In the genomic region with DNA sequence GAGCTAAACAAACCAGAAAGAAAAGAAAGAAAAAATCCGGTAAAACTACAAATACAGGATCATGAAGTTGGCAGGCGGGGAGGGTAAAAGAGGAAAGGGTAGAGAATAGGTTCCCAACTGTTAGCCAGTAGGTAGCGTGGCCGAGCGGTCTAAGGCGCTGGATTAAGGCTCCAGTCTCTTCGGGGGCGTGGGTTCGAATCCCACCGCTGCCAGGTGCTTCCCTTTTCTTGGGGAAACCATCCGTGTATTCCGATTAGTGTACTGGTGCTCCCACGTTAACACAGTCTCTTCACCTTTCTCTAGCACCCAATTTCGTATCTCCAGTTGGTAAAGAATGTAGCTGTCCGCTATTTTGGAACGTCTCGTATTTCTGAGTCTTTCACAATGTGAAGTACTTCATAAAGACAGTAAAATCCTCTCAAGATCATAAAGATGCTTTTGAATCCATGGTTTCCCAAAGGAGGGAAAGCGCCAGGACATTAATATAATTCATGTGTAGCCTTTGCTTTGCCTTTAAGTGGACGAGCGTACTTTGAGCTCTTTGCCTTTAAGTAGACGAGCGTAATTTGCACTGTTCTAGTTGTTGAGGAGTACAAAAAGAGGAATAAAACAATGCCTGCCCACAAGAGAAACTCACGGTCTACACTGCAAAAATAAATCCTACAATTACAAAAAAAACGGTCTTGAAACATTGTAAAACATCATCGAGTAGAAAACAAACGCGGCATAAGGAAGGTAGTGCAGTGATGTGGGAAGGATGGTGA, we compare ENCODE assay signal across 8 cellular contexts. TPM values are rescaled to one million over a fixed set of nuclear protein-coding genes. Genes with fewer than 3 reads are reported as not detected.
DNase-seq lines count a peak whose midpoint lies in the region; ATAC-seq, FAIRE-seq and TF ChIP-seq lines count a peak whose summit lies in the region.

No MANE protein-coding gene starts in this region.

- intact Hi-C loops in kidney (cut with DNase I): loop anchor here (5.0 kb wide), 1 partner anchor 77 kb away; a partner anchor contains a TSS

- H3K9me3 Mint-ChIP-seq in GM23338: no peaks in the 10 kb centered on the region

- no peaks in the 10 kb centered on the region for H3K79me2 ChIP-seq in GM23338 (replicated peaks; ENCODE audit: insufficient read depth)

- peaks cover 11% of the 10 kb centered on the region; the same call in 1 of the 2 replicates for H3K27me3 ChIP-seq in GM23338 (ENCODE audit: insufficient read depth)

- peak overlapping the region; percentile 77 for H3K4me3 ChIP-seq in GM23338
- peak overlapping the region; percentile 89 to 93 for H3K4me3 ChIP-seq in kidney (ENCODE audit: low read length in 2 of 2)

- peak; percentile 75 for DNase-seq in AG08396 (ENCODE audit: low spot score)
- DNase-seq in GM23338 (ENCODE audit: low spot score): peak; percentile 86
- DNase-seq in NCI-H345 (lab: John Stamatoyannopoulos, UW): peak; percentile 68
- peak; percentile 26 to 61 (median 40) for DNase-seq in activated CD4-positive, CD25-positive, alpha-beta regulatory T cell (lab: John Stamatoyannopoulos, UW)
- DNase-seq in cerebellar cortex (ENCODE audit: low spot score): peak; percentile 90
- DNase-seq in kidney: peak; percentile 88
- peak; percentile 77 to 84 (median 79) for DNase-seq in stimulated activated CD4-positive, alpha-beta T cell treated with anti-CD3 and anti-CD28 coated beads, Interleukin-12 subunit alpha, Interleukin-12 subunit beta, amount 100 ng/mL, for 48 hours (ENCODE audit: low read depth in 2 of 3, low spot score in 1 of 3)
- no peak for DNase-seq in D721Med (ENCODE audit: insufficient read length, low spot score)

- no peaks in the 10 kb centered on the region for H3K27me3 Mint-ChIP-seq in GM23338 (ENCODE audit: insufficient read depth, low read depth, poor library complexity)

- no peaks in the 10 kb centered on the region for H3K36me3 ChIP-seq in GM23338 (ENCODE audit: insufficient read depth)
- no peaks in the 10 kb centered on the region for H3K36me3 ChIP-seq in kidney (ENCODE audit: control insufficient read depth in 1 of 2, insufficient read depth in 2 of 2, low read length in 2 of 2)

- H3F3A ChIP-seq in GM23338 (replicated peaks; ENCODE audit: low read depth): no peaks in the 10 kb centered on the region; the same call in 1 of the 2 replicates

- H3K4me3 Mint-ChIP-seq in GM23338: no peak overlapping the region

- peak overlapping the region; percentile 56 to 83 for H3K9ac ChIP-seq in kidney (ENCODE audit: low read length in 2 of 2)

- no peaks in the 10 kb centered on the region for H3K36me3 Mint-ChIP-seq in GM23338 (ENCODE audit: low read depth)

- peaks cover 6% of the 10 kb centered on the region; the same call in 1 of the 2 replicates for H3K9me2 ChIP-seq in GM23338 (ENCODE audit: insufficient read depth)

- peak; percentile 49 for ATAC-seq in GM23338

- no peaks in the 10 kb centered on the region for H4K20me1 ChIP-seq in GM23338 (replicated peaks; ENCODE audit: insufficient read depth)

- no peaks in the 10 kb centered on the region for H3K9me3 ChIP-seq in kidney (ENCODE audit: control insufficient read depth in 1 of 2, low read length in 2 of 2)

- peak overlapping the region; percentile 79 for H3K4me2 ChIP-seq in GM23338

- no peak for FAIRE-seq in kidney (lab: Jason Lieb, UNC)
- FAIRE-seq in D721Med (lab: Jason Lieb, UNC): no peak

- H2AFZ ChIP-seq in GM23338: peak overlapping the region; percentile 14; the same call in 1 of the 2 replicates

- H3K4me1 Mint-ChIP-seq in GM23338: peaks cover 18% of the 10 kb centered on the region

- H3K27ac Mint-ChIP-seq in GM23338: no peak overlapping the region

- no peak for TF ChIP-seq CTCF in GM23338 (conservative IDR thresholded peaks at IDR 0.05; ENCODE audit: low read depth in 2 of 2)
- TF ChIP-seq CTCF in kidney (IDR thresholded peaks at IDR 0.05; ENCODE audit: borderline replicate concordance, extremely low read depth, insufficient read depth): no peak
- no peak for TF ChIP-seq CTCF in D721Med (IDR thresholded peaks at IDR 0.05; ENCODE audit: insufficient read depth, missing control alignments)

- H3K27ac ChIP-seq in GM23338 (ENCODE audit: low read depth) (no peak overlapping the region), kidney (ENCODE audit: low read depth in 2 of 2, low read length in 2 of 2) (peak overlapping the region in 1 of 2 donors; percentile 24)

- peaks cover 29% of the 10 kb centered on the region for H3K4me1 ChIP-seq in GM23338 (ENCODE audit: insufficient read depth)
- H3K4me1 ChIP-seq in kidney (ENCODE audit: control insufficient read depth in 1 of 2, insufficient read depth in 1 of 2, low read depth in 1 of 2, low read length in 2 of 2): peaks cover 0 to 6% of the 10 kb centered on the region in 2 donors

TF ChIP-seq in GM23338, 12 proteins besides CTCF, POLR2A, EP300 and RAD21 (continues in another document):
- TF ChIP-seq, protein P1, sequence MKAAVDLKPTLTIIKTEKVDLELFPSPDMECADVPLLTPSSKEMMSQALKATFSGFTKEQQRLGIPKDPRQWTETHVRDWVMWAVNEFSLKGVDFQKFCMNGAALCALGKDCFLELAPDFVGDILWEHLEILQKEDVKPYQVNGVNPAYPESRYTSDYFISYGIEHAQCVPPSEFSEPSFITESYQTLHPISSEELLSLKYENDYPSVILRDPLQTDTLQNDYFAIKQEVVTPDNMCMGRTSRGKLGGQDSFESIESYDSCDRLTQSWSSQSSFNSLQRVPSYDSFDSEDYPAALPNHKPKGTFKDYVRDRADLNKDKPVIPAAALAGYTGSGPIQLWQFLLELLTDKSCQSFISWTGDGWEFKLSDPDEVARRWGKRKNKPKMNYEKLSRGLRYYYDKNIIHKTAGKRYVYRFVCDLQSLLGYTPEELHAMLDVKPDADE (IDR thresholded peaks at IDR 0.05): no peak
- TF ChIP-seq STAT1 (IDR thresholded peaks at IDR 0.05; ENCODE audit: unreplicated experiment) (no peak), POLR2AphosphoS5 (IDR thresholded peaks at IDR 0.05; ENCODE audit: low read depth) (no peak), ZNF331 (CRISPR knock-in tag; IDR thresholded peaks at IDR 0.05; ENCODE audit: low read depth) (no peak), ZNF114 (CRISPR knock-in tag; IDR thresholded peaks at IDR 0.05) (no peak), EZH2 (IDR thresholded peaks at IDR 0.05; ENCODE audit: low read depth, unreplicated experiment) (no peak), CREB1 (CRISPR knock-in tag; IDR thresholded peaks at IDR 0.05; ENCODE audit: low read depth) (no peak), EZH2phosphoT487 (IDR thresholded peaks at IDR 0.05; ENCODE audit: unreplicated experiment) (no peak), NANOG (IDR thresholded peaks at IDR 0.05; ENCODE audit: borderline replicate concordance) (no peak)
- TF ChIP-seq, protein P2, sequence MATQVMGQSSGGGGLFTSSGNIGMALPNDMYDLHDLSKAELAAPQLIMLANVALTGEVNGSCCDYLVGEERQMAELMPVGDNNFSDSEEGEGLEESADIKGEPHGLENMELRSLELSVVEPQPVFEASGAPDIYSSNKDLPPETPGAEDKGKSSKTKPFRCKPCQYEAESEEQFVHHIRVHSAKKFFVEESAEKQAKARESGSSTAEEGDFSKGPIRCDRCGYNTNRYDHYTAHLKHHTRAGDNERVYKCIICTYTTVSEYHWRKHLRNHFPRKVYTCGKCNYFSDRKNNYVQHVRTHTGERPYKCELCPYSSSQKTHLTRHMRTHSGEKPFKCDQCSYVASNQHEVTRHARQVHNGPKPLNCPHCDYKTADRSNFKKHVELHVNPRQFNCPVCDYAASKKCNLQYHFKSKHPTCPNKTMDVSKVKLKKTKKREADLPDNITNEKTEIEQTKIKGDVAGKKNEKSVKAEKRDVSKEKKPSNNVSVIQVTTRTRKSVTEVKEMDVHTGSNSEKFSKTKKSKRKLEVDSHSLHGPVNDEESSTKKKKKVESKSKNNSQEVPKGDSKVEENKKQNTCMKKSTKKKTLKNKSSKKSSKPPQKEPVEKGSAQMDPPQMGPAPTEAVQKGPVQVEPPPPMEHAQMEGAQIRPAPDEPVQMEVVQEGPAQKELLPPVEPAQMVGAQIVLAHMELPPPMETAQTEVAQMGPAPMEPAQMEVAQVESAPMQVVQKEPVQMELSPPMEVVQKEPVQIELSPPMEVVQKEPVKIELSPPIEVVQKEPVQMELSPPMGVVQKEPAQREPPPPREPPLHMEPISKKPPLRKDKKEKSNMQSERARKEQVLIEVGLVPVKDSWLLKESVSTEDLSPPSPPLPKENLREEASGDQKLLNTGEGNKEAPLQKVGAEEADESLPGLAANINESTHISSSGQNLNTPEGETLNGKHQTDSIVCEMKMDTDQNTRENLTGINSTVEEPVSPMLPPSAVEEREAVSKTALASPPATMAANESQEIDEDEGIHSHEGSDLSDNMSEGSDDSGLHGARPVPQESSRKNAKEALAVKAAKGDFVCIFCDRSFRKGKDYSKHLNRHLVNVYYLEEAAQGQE (IDR thresholded peaks at IDR 0.05; ENCODE audit: unreplicated experiment): no peak

RNA-seq across cellular contexts. Expression of a gene that starts 19.0 kb away (rescaled TPM):
- not detected in 2 replicates for total RNA-seq in GM23338 (2014; rRNA removed; shearing (Covaris generic))
- polyA plus RNA-seq in GM23338 (2016; fragmentation: Nextera tagmentation; extraction: Ambion mirVana) (not detected in 2 replicates), kidney (ENCODE audit: insufficient read depth, low read depth, low replicate concordance) (not detected)
- not detected for total RNA-seq in kidney

RNA-seq across cellular contexts. Expression of a gene that starts 22.4 kb away (rescaled TPM):
- not detected in 2 replicates for total RNA-seq in GM23338 (2014; rRNA removed; shearing (Covaris generic))
- polyA plus RNA-seq in GM23338 (2016; fragmentation: Nextera tagmentation; extraction: Ambion mirVana): not detected in 2 replicates
- total RNA-seq in kidney: not detected
- polyA plus RNA-seq in kidney (ENCODE audit: insufficient read depth, low read depth, low replicate concordance): not detected

RNA-seq across cellular contexts. Expression of a gene that starts 31.3 kb away (rescaled TPM):
- not detected in 2 replicates for total RNA-seq in GM23338 (2014; rRNA removed; shearing (Covaris generic))
- not detected in 2 replicates for polyA plus RNA-seq in GM23338 (2016; fragmentation: Nextera tagmentation; extraction: Ambion mirVana)
- total RNA-seq in kidney: not detected
- polyA plus RNA-seq in kidney (ENCODE audit: insufficient read depth, low read depth, low replicate concordance): not detected

RNA-seq across cellular contexts. Expression of a gene that starts 49.3 kb away (rescaled TPM):
- 0.24 and 0.74 TPM in 2 replicates for total RNA-seq in GM23338 (2014; rRNA removed; shearing (Covaris generic))
- polyA plus RNA-seq in GM23338 (2016; fragmentation: Nextera tagmentation; extraction: Ambion mirVana) (not detected in 2 replicates), kidney (ENCODE audit: insufficient read depth, low read depth, low replicate concordance) (not detected)
- total RNA-seq in kidney: not detected
